14 cellular contexts compared by ENCODE assay signal in the genomic region with DNA sequence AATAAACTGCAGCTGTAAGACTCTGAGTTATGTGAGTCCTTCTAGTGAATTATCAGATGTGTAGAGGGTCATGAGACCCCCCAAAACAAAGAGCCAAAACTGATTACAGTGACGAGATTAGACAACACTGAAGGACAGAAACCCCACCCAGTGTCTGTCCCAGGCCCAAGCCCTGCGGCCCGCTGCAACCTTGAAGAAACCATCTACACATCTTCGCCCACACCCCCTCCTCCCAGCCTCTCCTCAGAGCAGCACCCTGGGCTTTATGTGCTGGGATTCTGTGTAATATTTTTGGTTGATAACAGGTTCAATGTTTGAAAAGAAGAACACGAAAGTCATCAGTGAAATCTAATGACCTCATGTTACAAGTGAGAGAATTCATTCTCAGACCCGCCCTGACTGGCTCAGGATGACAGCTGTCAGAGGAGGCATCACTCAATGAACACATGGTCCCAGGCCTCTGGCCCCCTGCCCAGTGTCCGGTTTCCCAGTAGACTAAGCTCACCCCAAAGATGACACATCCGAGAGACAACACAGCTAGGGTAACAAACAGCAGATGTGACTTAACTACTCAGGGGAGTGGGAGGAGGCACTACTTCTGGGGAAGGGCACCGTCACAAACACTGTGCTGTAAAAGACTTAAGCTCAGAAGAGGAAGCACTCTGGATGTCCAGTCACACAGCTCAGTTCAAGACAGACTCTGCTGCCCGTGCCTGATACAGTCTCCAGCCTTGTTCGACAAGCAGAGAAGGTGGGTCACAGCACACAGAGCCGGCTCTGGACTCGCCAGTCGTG. TPM values are rescaled to one million over a fixed set of nuclear protein-coding genes. Genes with fewer than 3 reads are reported as not detected.
A peak's percentile ranks its signal among the peaks of the same experiment; 100 is the strongest.
DNase-seq lines count a peak whose midpoint lies in the region; ATAC-seq and TF ChIP-seq lines count a peak whose summit lies in the region.
"Had no signal": no experiment of that assay in that cellular context is flagged by ENCODE, and none has a peak within 500 bp of the region (broad histone marks: within the 10 kb centered on the region; RNA-seq: fewer than 3 reads in every experiment).

No MANE protein-coding gene starts in this region.

- H3K4me3 ChIP-seq in SJCRH30 = no peak overlapping the region
- H3K4me3 ChIP-seq in retinal pigment epithelial cell (ENCODE audit: low read length) = no peak overlapping the region
- H3K4me3 ChIP-seq in prostate gland = no peak overlapping the region
- H3K4me3 ChIP-seq: colonic mucosa, right lobe of liver had no signal

- no peak for TF ChIP-seq POLR2A in prostate gland (IDR thresholded peaks at IDR 0.05)

- TF ChIP-seq CTCF in foreskin keratinocyte (conservative IDR thresholded peaks at IDR 0.05) = no peak
- no peak for TF ChIP-seq CTCF in retinal pigment epithelial cell (conservative IDR thresholded peaks at IDR 0.05; ENCODE audit: low read depth, low read length)
- no peak for TF ChIP-seq CTCF in prostate gland (IDR thresholded peaks at IDR 0.05)

- H3K36me3 ChIP-seq in SJCRH30 = 0 out of 2 replicates have a peak, but pooled peaks cover 3% of the 10 kb centered on the region
- peaks cover 4 to 6% of the 10 kb centered on the region in 2 donors for H3K36me3 ChIP-seq in prostate gland
- H3K36me3 ChIP-seq: colonic mucosa had no signal

- ATAC-seq in foreskin keratinocyte = peak; percentile 3
- ATAC-seq: activated T-cell treated with anti-CD3 and anti-CD28 coated beads, Interleukin-2, amount 50 U/mL, for 72 hours had no signal

- DNase-seq in EH (ENCODE audit: low read depth) (peak; percentile 90), SJCRH30 (peak; percentile 62 to 71), foreskin keratinocyte (no peak), retinal pigment epithelial cell (ENCODE audit: low read depth) (peak; percentile 3), NCI-H2227 treated with DMSO at 0.1 percent for 48 hours (lab: John Stamatoyannopoulos, UW) (no peak), prostate gland (ENCODE audit: low spot score) (no peak), NCI-H510A (lab: John Stamatoyannopoulos, UW) (no peak), NCI-H345 (lab: John Stamatoyannopoulos, UW) (no peak)
- DNase-seq: activated T-cell treated with anti-CD3 and anti-CD28 coated beads, Interleukin-2, amount 50 U/mL, for 72 hours; colonic mucosa; GDM1; kidney; NCI-H524 treated with DMSO at 0.1 percent for 48 hours; right lobe of liver had no signal

- H3K9me3 ChIP-seq in SJCRH30 (replicated peaks) = no peaks in the 10 kb centered on the region
- H3K9me3 ChIP-seq in prostate gland = no peaks in the 10 kb centered on the region
- H3K9me3 ChIP-seq: colonic mucosa, right lobe of liver had no signal

- H3K27ac ChIP-seq in SJCRH30 (peak overlapping the region; percentile 46), foreskin keratinocyte (no peak overlapping the region), prostate gland (no peak overlapping the region)
- H3K27ac ChIP-seq: colonic mucosa, right lobe of liver had no signal

- H3K4me1 ChIP-seq in SJCRH30 = peaks cover 8% of the 10 kb centered on the region
- H3K4me1 ChIP-seq in foreskin keratinocyte = peaks cover 7% of the 10 kb centered on the region
- no peaks in the 10 kb centered on the region for H3K4me1 ChIP-seq in prostate gland (replicated peaks)
- H3K4me1 ChIP-seq: right lobe of liver had no signal

- intact Hi-C loops in prostate gland (cut with DNase I) = no loop called here

- no peaks in the 10 kb centered on the region for H3K27me3 ChIP-seq in SJCRH30
- H3K27me3 ChIP-seq in foreskin keratinocyte = no peaks in the 10 kb centered on the region
- no peaks in the 10 kb centered on the region for H3K27me3 ChIP-seq in prostate gland (replicated peaks; ENCODE audit: insufficient read depth)
- H3K27me3 ChIP-seq: colonic mucosa, right lobe of liver had no signal

- 86% methylated on average over 14 of the region's 14 CpGs for WGBS in prostate gland

RNA-seq across cellular contexts. Expression of a gene that starts 48.9 kb away (rescaled TPM):
- 108 and 110 TPM in 2 replicates for total RNA-seq in SJCRH30 (2014; rRNA removed; shearing (Covaris generic))
- total RNA-seq in foreskin keratinocyte = 69.3 and 70.0 TPM in 2 replicates
- 39.1 and 44.3 TPM in 2 replicates for polyA plus RNA-seq in foreskin keratinocyte
- total RNA-seq in prostate gland = 10 to 100 TPM; 34.9 to 43.6 TPM

Comparison
In these comparisons a context has a peak if more than half of its experiments do, and no peak if none do; other contexts are left out.
1. DNase-seq: peak in EH (single experiment), SJCRH30 (2 of 2) and retinal pigment epithelial cell (single experiment); none in foreskin keratinocyte (0 of 2), NCI-H2227 treated with DMSO at 0.1 percent for 48 hours (single experiment), prostate gland (single experiment), NCI-H510A (single experiment) and NCI-H345 (single experiment).